ENCODE assay signal across 8 cellular contexts in genomic region chr6:159701413-159701999, GRCh38. TPM values are rescaled to one million over a fixed set of nuclear protein-coding genes. Genes with fewer than 3 reads are reported as not detected.
DNase-seq lines count a peak whose midpoint lies in the region; ATAC-seq and TF ChIP-seq lines count a peak whose summit lies in the region.

No MANE protein-coding gene starts in this region.

- H3K27ac Mint-ChIP-seq in MCF 10A (ENCODE audit: low read depth, unreplicated experiment), result peak overlapping the region; percentile 82

- in situ Hi-C loops in IMR-90 (cut with MboI; ENCODE audit: low sequenced_read_pairs), result loop anchor here (25.0 kb wide), 1 partner anchor 1064 kb away; the partner anchor contains the start of gene DYNLT1

- TF ChIP-seq CTCF in IMR-90 (conservative IDR thresholded peaks at IDR 0.05; ENCODE audit: low read depth, low read length) (no peak), MCF 10A (IDR thresholded peaks at IDR 0.05; ENCODE audit: unreplicated experiment) (no peak), right lobe of liver (IDR thresholded peaks at IDR 0.05) (no peak)

- no TSS peak for BruUV-seq in IMR-90 (replicated peaks; lab: Mats Ljungman, UMichigan)
- no TSS peak for BruUV-seq in MCF 10A (replicated peaks; lab: Mats Ljungman, UMichigan)

- H3K27me3 ChIP-seq in IMR-90 (ENCODE audit: control insufficient read depth, insufficient read depth, low read length) (no peaks in the 10 kb centered on the region), right lobe of liver (no peaks in the 10 kb centered on the region)

- 0 out of 2 replicates have a peak, but pooled peaks cover 2% of the 10 kb centered on the region for H4K20me1 ChIP-seq in IMR-90 (ENCODE audit: insufficient read depth, low read length)

- H3K9me3 ChIP-seq in IMR-90 (ENCODE audit: control insufficient read depth, insufficient read depth, low read length) (peaks cover 3% of the 10 kb centered on the region), right lobe of liver (no peaks in the 10 kb centered on the region)

- peak overlapping the region; percentile 86 for H2BK120ac ChIP-seq in IMR-90 (ENCODE audit: low read depth, low read length)

- POLR2A ChIA-PET in IMR-90 (lab: Charles Lee; ENCODE audit: unreplicated experiment), result interaction anchor here (1.2 kb wide), 1 partner anchor 20 kb away, joined by 9 read pairs; no protein-coding TSS in a partner anchor
- POLR2A ChIA-PET in MCF 10A (lab: Yijun Ruan, JAX), result interaction anchor here (0.6 to 18.1 kb wide), 11 partner anchors 10 to 831 kb away, joined by 3 to 877 read pairs (median 5); partner anchors contain the start of genes MRPL18, SOD2, TCP1 and WTAP

- H3K36me3 ChIP-seq in IMR-90 (ENCODE audit: control insufficient read depth, insufficient read depth, low read length) (0 out of 2 replicates have a peak, but pooled peaks cover 2% of the 10 kb centered on the region), right lobe of liver (no peaks in the 10 kb centered on the region)

- peaks cover 7% of the 10 kb centered on the region for H3K9me3 Mint-ChIP-seq in MCF 10A (ENCODE audit: unreplicated experiment)

- peak overlapping the region; percentile 10; the same call in 1 of the 2 replicates for H3K4me2 ChIP-seq in IMR-90 (ENCODE audit: low read depth, low read length)

- ATAC-seq in IMR-90 (ENCODE audit: low read depth) (peak; percentile 82), right lobe of liver (peak in 3 of 4 donors; percentile 68 to 86 (median 71)), HG03520 (IDR thresholded peaks at IDR 0.05; ENCODE audit: unreplicated experiment) (no peak)

- peak overlapping the region; percentile 85 for H4K91ac ChIP-seq in IMR-90 (ENCODE audit: insufficient read depth, low read depth, low read length)

- dilution Hi-C loops in IMR-90 (cut with HindIII; ENCODE audit: low sequenced_read_pairs, unreplicated experiment), result no loop called here

- H3K4ac ChIP-seq in IMR-90 (ENCODE audit: low read depth, low read length), result peak overlapping the region; percentile 88

- intact Hi-C loops in IMR-90 (cut with micrococcal nuclease), result loop anchor here (2.0 kb wide), 2 partner anchors 15 to 25 kb away; partner anchors contain the start of gene WTAP
- intact Hi-C loops in MCF 10A (cut with micrococcal nuclease), result no loop called here
- intact Hi-C loops in right lobe of liver (cut with DNase I), result no loop called here

- peaks cover 14% of the 10 kb centered on the region for H3K4me1 Mint-ChIP-seq in MCF 10A (ENCODE audit: insufficient read depth, unreplicated experiment)

- DNase-seq in A172 (ENCODE audit: low spot score) (peak; percentile 89), IMR-90 (peak; percentile 97), MCF 10A (ENCODE audit: unreplicated experiment) (peak; percentile 92), right lobe of liver (peak in 1 of 3 donors; percentile 61), anterior cingulate cortex (lab: John Stamatoyannopoulos, UW) (no peak), NCI-H2227 (lab: John Stamatoyannopoulos, UW; ENCODE audit: unreplicated experiment) (no peak), NCI-H345 (lab: John Stamatoyannopoulos, UW) (no peak)

- H3K56ac ChIP-seq in IMR-90 (ENCODE audit: extremely low read depth, insufficient read depth, low read length), result peak overlapping the region; percentile 19; the same call in 1 of the 2 replicates

- CTCF ChIA-PET in IMR-90 (lab: Yijun Ruan, JAX), result interaction anchor here (0.6 to 1.7 kb wide), 2 partner anchors 16 to 19 kb away, joined by 9 to 10 read pairs; no protein-coding TSS in a partner anchor
- CTCF ChIA-PET in MCF 10A (lab: Yijun Ruan, JAX), result interaction anchor here (0.7 to 4.2 kb wide), 3 partner anchors 19 to 115 kb away, joined by 3 to 27 read pairs (median 3); no protein-coding TSS in a partner anchor

- WGBS in IMR-90 (ENCODE audit: extremely low coverage in 2 of 2, insufficient read length in 1 of 2), 2 experiments, result 65% methylated on average over 4 of the region's 7 CpGs; no CpG with 5 or more reads in 1 of the 2 experiments
- WGBS in right lobe of liver (ENCODE audit: insufficient coverage, low coverage, low lambda C conversion rate, missing lambda C conversion rate), result 50% methylated on average over 7 of the region's 7 CpGs

- H3K4me3 ChIP-seq in IMR-90 (ENCODE audit: insufficient read depth, low read depth, low read length) (no peak overlapping the region), right lobe of liver (peak overlapping the region in 1 of 3 donors; percentile 2)

- peak overlapping the region; percentile 38; the same call in 1 of the 2 replicates for H2AK5ac ChIP-seq in IMR-90 (ENCODE audit: low read depth, low read length)

- H2BK5ac ChIP-seq in IMR-90 (ENCODE audit: low read depth, low read length, poor library complexity, severe bottlenecking), result peak overlapping the region; percentile 85

- no peak overlapping the region; the same call in 2 of the 3 replicates for H2BK15ac ChIP-seq in IMR-90 (ENCODE audit: low read depth, low read length)

- no peak overlapping the region for H2AFZ ChIP-seq in IMR-90 (replicated peaks; ENCODE audit: low read length, poor library complexity)

- H3K79me1 ChIP-seq in IMR-90 (ENCODE audit: low read depth in 1 of 2, low read length in 2 of 2), result peaks cover 8 to 39% of the 10 kb centered on the region in 2 experiments

- H4K8ac ChIP-seq in IMR-90 (ENCODE audit: low read depth in 2 of 2, low read length in 2 of 2), result peak overlapping the region; percentile 34 to 65

- TF ChIP-seq RAD21 in IMR-90 (IDR thresholded peaks at IDR 0.05; ENCODE audit: low read length), result no peak

- H2BK20ac ChIP-seq in IMR-90 (ENCODE audit: low read depth, low read length), result peak overlapping the region; percentile 90; the same call in 1 of the 2 replicates

- no peak overlapping the region for H3K9ac ChIP-seq in IMR-90 (ENCODE audit: low read depth, low read length)

- H3K36me3 Mint-ChIP-seq in MCF 10A (ENCODE audit: insufficient read depth, unreplicated experiment), result peaks cover 10% of the 10 kb centered on the region

- H3K18ac ChIP-seq in IMR-90 (ENCODE audit: low read depth, low read length), result peak overlapping the region; percentile 77

- peaks cover 9% of the 10 kb centered on the region for H3K4me1 ChIP-seq in IMR-90 (ENCODE audit: control insufficient read depth, insufficient read depth, low read length)
- H3K4me1 ChIP-seq in right lobe of liver, result peaks cover 0 to 18% (median 0%) of the 10 kb centered on the region in 4 donors

- no peak overlapping the region for H2AK9ac ChIP-seq in IMR-90 (replicated peaks; ENCODE audit: low read depth, low read length, poor library complexity)

- peak overlapping the region; percentile 13; the same call in 1 of the 2 replicates for H4K5ac ChIP-seq in IMR-90 (ENCODE audit: low read depth, low read length)

- TF ChIP-seq POLR2A in IMR-90 (IDR thresholded peaks at IDR 0.05; ENCODE audit: low read depth, low read length), result no peak
- peak; percentile 30 for TF ChIP-seq POLR2A in right lobe of liver (IDR thresholded peaks at IDR 0.05)

- H3K4me3 Mint-ChIP-seq in MCF 10A (ENCODE audit: unreplicated experiment), result peak overlapping the region; percentile 39

- peaks cover 15% of the 10 kb centered on the region for H3K9me1 ChIP-seq in IMR-90 (ENCODE audit: insufficient read depth, low read length)

- H3K23ac ChIP-seq in IMR-90 (ENCODE audit: low read depth, low read length), result peak overlapping the region; percentile 36; the same call in 1 of the 2 replicates

- peak overlapping the region; percentile 71; the same call in 1 of the 2 replicates for H3K14ac ChIP-seq in IMR-90 (replicated peaks; ENCODE audit: low read depth, low read length)

- H3K27me3 Mint-ChIP-seq in MCF 10A (ENCODE audit: insufficient read depth, unreplicated experiment), result no peaks in the 10 kb centered on the region

- H3K27ac ChIP-seq in IMR-90 (ENCODE audit: insufficient read depth, low read length) (peak overlapping the region; percentile 93), right lobe of liver (peak overlapping the region; percentile 61 to 96 (median 80))

TF ChIP-seq in IMR-90, 13 proteins besides CTCF, POLR2A, EP300 and RAD21:
- TF ChIP-seq NFE2L2 (IDR thresholded peaks at IDR 0.05; ENCODE audit: low read depth, low read length) (peak; percentile 23; the same call in 1 of the 2 replicates), SMC3 (IDR thresholded peaks at IDR 0.05; ENCODE audit: low read depth, low read length) (no peak), CHD1 (IDR thresholded peaks at IDR 0.05; ENCODE audit: low read depth, low read length) (no peak), BHLHE40 (IDR thresholded peaks at IDR 0.05; ENCODE audit: low read depth, low read length) (peak; percentile 56; the same call in 1 of the 2 replicates), MAFK (IDR thresholded peaks at IDR 0.05; ENCODE audit: low read depth, low read length) (peak; percentile 46; the same call in 1 of the 2 replicates), FOS (IDR thresholded peaks at IDR 0.05; ENCODE audit: low read depth, low read length) (peak; percentile 99), CEBPB (IDR thresholded peaks at IDR 0.05; ENCODE audit: low read depth, low read length) (peak; percentile 99)

RNA-seq across cellular contexts. Expression of gene SOD2, which starts 8.5 kb away (rescaled TPM):
- 155 and 160 TPM in 2 replicates for total RNA-seq in A172 (2014; rRNA removed; shearing (Covaris generic))
- 243 TPM in 2 replicates for total RNA-seq in IMR-90 (2012; rRNA removed)
- polyA plus RNA-seq in IMR-90 (2012; rRNA removed), result 102 and 173 TPM in 2 replicates
- polyA plus RNA-seq in IMR-90 (2012; cell fraction: cytosol; rRNA removed), result 93.7 and 177 TPM in 2 replicates
- polyA plus RNA-seq in IMR-90 (2012; cell fraction: nucleus; rRNA removed; ENCODE audit: low replicate concordance), result 48.2 and 96.3 TPM in 2 replicates
- total RNA-seq in MCF 10A (2022), result 424 and 600 TPM in 2 replicates
- 1,000 to 10,000 TPM in 3 of 6 experiments, 100 to 1,000 TPM in 3; 606 to 3,254 (median 1,720) TPM for total RNA-seq in right lobe of liver

RNA-seq across cellular contexts. Expression of gene WTAP, which starts 25.8 kb away (rescaled TPM):
- 98.3 and 115 TPM in 2 replicates for total RNA-seq in A172 (2014; rRNA removed; shearing (Covaris generic))
- total RNA-seq in IMR-90 (2012; rRNA removed), result 92.3 and 124 TPM in 2 replicates
- 20.1 and 30.2 TPM in 2 replicates for polyA plus RNA-seq in IMR-90 (2012; rRNA removed)
- polyA plus RNA-seq in IMR-90 (2012; cell fraction: cytosol; rRNA removed), result 6.5 and 6.6 TPM in 2 replicates
- polyA plus RNA-seq in IMR-90 (2012; cell fraction: nucleus; rRNA removed; ENCODE audit: low replicate concordance), result 3.8 and 25.2 TPM in 2 replicates
- total RNA-seq in MCF 10A (2022), result 116 and 142 TPM in 2 replicates
- total RNA-seq in right lobe of liver, result 10 to 100 TPM; 21.1 to 64.3 (median 37.6) TPM

Comparison
In these comparisons a context has a peak if more than half of its experiments do, and no peak if none do; other contexts are left out.
1. DNase-seq: peak in A172 (single experiment), IMR-90 (single experiment) and MCF 10A (single experiment); none in anterior cingulate cortex (0 of 58), NCI-H2227 (single experiment) and NCI-H345 (single experiment).